32 cellular contexts compared by ENCODE assay signal in the genomic region with DNA sequence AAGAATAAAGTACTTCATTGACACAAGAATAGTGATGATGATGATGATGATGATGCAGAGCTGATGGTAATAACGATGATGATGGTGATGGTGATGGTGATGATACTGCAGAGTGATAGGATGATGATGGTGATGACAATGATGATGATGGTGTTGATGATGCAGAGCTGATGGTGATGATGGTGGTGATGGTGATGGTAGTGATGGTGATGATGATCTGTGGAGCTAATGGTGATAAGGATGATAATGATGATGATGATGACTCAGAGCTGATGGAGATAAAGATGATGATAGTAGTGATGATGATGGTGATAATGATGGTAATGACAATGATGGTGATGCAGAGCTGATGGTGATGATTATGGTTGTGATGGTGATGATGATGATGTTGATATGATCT.
"Had no signal": no experiment of that assay in that cellular context is flagged by ENCODE, and none has a peak within 500 bp of the region (broad histone marks: within the 10 kb centered on the region; RNA-seq: fewer than 3 reads in every experiment).

No MANE protein-coding gene starts in this region.

- H3K9me3 ChIP-seq: adrenal gland, ascending aorta had no signal

- H3K27ac ChIP-seq: adrenal gland, ascending aorta, cardiac muscle cell, VCaP had no signal

- H3K27me3 ChIP-seq: adrenal gland, ascending aorta, cardiac muscle cell had no signal

- H3K4me3 ChIP-seq: adrenal gland, ascending aorta, cardiac muscle cell had no signal

- H3K36me3 ChIP-seq: adrenal gland, ascending aorta, cardiac muscle cell had no signal

- DNase-seq: activated B cell treated with CpG ODN at 0.5 μM for 24 hours; activated CD4-positive, alpha-beta memory T cell treated with anti-CD3 and anti-CD28 coated beads for 36 hours; activated CD4-positive, alpha-beta T cell treated with anti-CD3 and anti-CD28 coated beads for 4 hours; activated CD4-positive, alpha-beta T cell treated with anti-CD3 and anti-CD28 coated beads, Interleukin-2, amount 10 ng/mL, durations not matched to agents 24 days and 14 days; activated CD4-positive, alpha-beta T cell treated with anti-CD3 and anti-CD28 coated beads, Interleukin-2, amount 50 U/mL, for 1 hour; activated CD4-positive, alpha-beta T cell treated with anti-CD3 and anti-CD28 coated beads, Interleukin-2, amount 50 U/mL, for 4 hours; activated CD4-positive, CD25-positive, alpha-beta regulatory T cell treated with anti-CD3 and anti-CD28 coated beads, Interleukin-2, amount 50 U/mL, for 72 hours; activated CD8-positive, alpha-beta memory T cell treated with anti-CD3 and anti-CD28 coated beads, Interleukin-2, amount 50 U/mL, for 4 hours; activated CD8-positive, alpha-beta T cell treated with anti-CD3 and anti-CD28 coated beads for 36 hours; activated effector memory CD4-positive, alpha-beta T cell treated with anti-CD3 and anti-CD28 coated beads, Interleukin-2, amount 50 U/mL, for 16 hours; activated gamma-delta T cell treated with Interleukin-2 at 50 U/mL for 16 hours; activated naive CD4-positive, alpha-beta T cell; activated naive CD4-positive, alpha-beta T cell treated with anti-CD3 and anti-CD28 coated beads for 36 hours; activated naive CD4-positive, alpha-beta T cell treated with anti-CD3 and anti-CD28 coated beads, Interleukin-2, amount 50 U/mL, for 16 hours; activated naive CD8-positive, alpha-beta T cell treated with anti-CD3 and anti-CD28 coated beads for 36 hours; activated T-cell treated with anti-CD3 and anti-CD28 coated beads for 4 hours; activated T-cell treated with anti-CD3 and anti-CD28 coated beads, Interleukin-2, amount 50 U/mL, for 1 hour; activated T-cell treated with anti-CD3 and anti-CD28 coated beads, Interleukin-2, amount 50 U/mL, for 4 hours; activated T-cell treated with anti-CD3 and anti-CD28 coated beads, Interleukin-2, amount 50 U/mL, for 72 hours; adrenal gland; amniotic stem cell; anterior cingulate cortex; cerebellar nuclear complex; T-helper 2 cell; T-helper 9 cell had no signal

- FAIRE-seq: bronchial epithelial cell, TTC549 had no signal

- ATAC-seq: activated CD8-positive, alpha-beta T cell treated with anti-CD3 and anti-CD28 coated beads for 36 hours; activated naive CD4-positive, alpha-beta T cell treated with anti-CD3 and anti-CD28 coated beads, Interleukin-2, amount 50 U/mL, for 72 hours; activated T-cell treated with anti-CD3 and anti-CD28 coated beads, Interleukin-2, amount 50 U/mL, for 4 hours; activated T-cell treated with anti-CD3 and anti-CD28 coated beads, Interleukin-2, amount 50 U/mL, for 72 hours; activated T-helper 17 cell treated with anti-CD3 and anti-CD28 coated beads, Interleukin-2, amount 50 U/mL, for 72 hours had no signal

- H3K4me1 ChIP-seq: adrenal gland, ascending aorta had no signal
